In the genomic region with DNA sequence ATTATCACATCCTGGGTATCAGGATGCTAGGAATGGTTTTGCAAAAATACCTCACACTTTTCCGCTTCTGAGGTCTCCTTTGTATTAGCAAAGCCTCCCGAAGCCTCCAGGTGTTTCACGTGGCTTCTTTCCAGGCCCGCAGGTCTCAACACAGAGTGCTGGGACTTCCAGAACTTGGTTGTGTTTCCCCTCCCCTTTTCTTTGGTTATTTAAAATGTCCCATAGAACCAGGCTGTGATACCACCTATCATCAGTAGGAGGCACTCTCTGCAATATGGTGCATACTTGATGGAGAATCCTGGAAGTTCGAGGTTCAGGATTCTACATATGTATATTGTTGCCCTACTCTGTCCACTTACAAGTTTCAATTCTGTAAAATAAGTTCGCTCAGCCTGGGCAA, we compare ENCODE assay signal across 17 cellular contexts. TPM values are rescaled to one million over a fixed set of nuclear protein-coding genes. Genes with fewer than 3 reads are reported as not detected.
DNase-seq lines count a peak whose midpoint lies in the region; ATAC-seq and TF ChIP-seq lines count a peak whose summit lies in the region.
"Had no signal": no experiment of that assay in that cellular context is flagged by ENCODE, and none has a peak within 500 bp of the region (broad histone marks: within the 10 kb centered on the region; RNA-seq: fewer than 3 reads in every experiment).

No MANE protein-coding gene starts in this region.

- H3K9ac ChIP-seq in neuronal stem cell (ENCODE audit: low read depth, low read length, poor library complexity): no peak overlapping the region

- no peak for DNase-seq in AG09309 (ENCODE audit: low read depth)
- DNase-seq in GM23338 (ENCODE audit: low spot score): peak; percentile 42
- DNase-seq in astrocyte of the spinal cord (ENCODE audit: low read depth, low spot score): no peak
- DNase-seq in hepatocyte (ENCODE audit: low spot score): no peak
- DNase-seq in A172 (ENCODE audit: low spot score): no peak
- DNase-seq in aorta: no peak
- DNase-seq in neuronal stem cell (ENCODE audit: low spot score): no peak
- no peak for DNase-seq in T-helper 1 cell
- DNase-seq: activated CD4-positive, alpha-beta T cell treated with anti-CD3 and anti-CD28 coated beads for 36 hours; activated naive CD8-positive, alpha-beta T cell treated with anti-CD3 and anti-CD28 coated beads, Interleukin-2, amount 10 ng/mL, durations not matched to agents 7 days and 5 days; midbrain; NCI-H1417 treated with DMSO at 0.1 percent for 48 hours; testis had no signal

- H3K9me3 Mint-ChIP-seq in GM23338: no peaks in the 10 kb centered on the region
- H3K9me3 Mint-ChIP-seq: activated naive CD8-positive, alpha-beta T cell treated with anti-CD3 and anti-CD28 coated beads, Interleukin-2, amount 10 ng/mL, durations not matched to agents 7 days and 5 days; T-helper 1 cell treated with Interleukin-12 subunit alpha and Interleukin-12 subunit beta and Interleukin-4 antibody, amounts not matched to agents 30 μg/mL and 1 μg/mL, for 36 hours had no signal

- H3K4me3 ChIP-seq in AG09309 (ENCODE audit: control insufficient read depth, low read depth, low read length): no peak overlapping the region
- no peak overlapping the region for H3K4me3 ChIP-seq in GM23338
- H3K4me3 ChIP-seq in astrocyte of the spinal cord (ENCODE audit: low read depth, low read length): no peak overlapping the region
- no peak overlapping the region for H3K4me3 ChIP-seq in hepatocyte
- no peak overlapping the region for H3K4me3 ChIP-seq in aorta (ENCODE audit: low read length in 2 of 2)
- no peak overlapping the region for H3K4me3 ChIP-seq in neuronal stem cell (ENCODE audit: low read length in 2 of 2)
- H3K4me3 ChIP-seq: coronary artery, testis had no signal

- H2BK12ac ChIP-seq in neuronal stem cell (ENCODE audit: low read length): no peak overlapping the region

- H3K9me2 ChIP-seq in GM23338 (ENCODE audit: insufficient read depth) (no peaks in the 10 kb centered on the region), hepatocyte (replicated peaks; ENCODE audit: insufficient read depth) (no peaks in the 10 kb centered on the region)

- no peaks in the 10 kb centered on the region for H3K27me3 ChIP-seq in GM23338 (ENCODE audit: insufficient read depth)
- no peaks in the 10 kb centered on the region for H3K27me3 ChIP-seq in hepatocyte
- no peaks in the 10 kb centered on the region for H3K27me3 ChIP-seq in aorta (ENCODE audit: control insufficient read depth in 1 of 2, insufficient read depth in 2 of 2, low read length in 1 of 2)
- H3K27me3 ChIP-seq in neuronal stem cell (ENCODE audit: control insufficient read depth in 3 of 3, insufficient read depth in 3 of 3, low read depth in 1 of 3, low read length in 3 of 3): no peaks in the 10 kb centered on the region
- H3K27me3 ChIP-seq: testis had no signal

- H4K20me1 ChIP-seq in GM23338 (replicated peaks; ENCODE audit: insufficient read depth) (no peaks in the 10 kb centered on the region), hepatocyte (ENCODE audit: insufficient read depth, poor library complexity, severe bottlenecking) (no peaks in the 10 kb centered on the region)

- no peak overlapping the region for H4K8ac ChIP-seq in neuronal stem cell (ENCODE audit: low read depth, low read length)

- no peak overlapping the region for H4K91ac ChIP-seq in neuronal stem cell (ENCODE audit: low read depth, low read length, poor library complexity)

- no peak overlapping the region for H3K4ac ChIP-seq in neuronal stem cell (ENCODE audit: low read length)

- in situ Hi-C loops in astrocyte of the spinal cord (cut with HindIII; ENCODE audit: low sequenced_read_pairs): no loop called here

- WGBS in hepatocyte (ENCODE audit: low lambda C conversion rate, missing lambda C conversion rate): 97% methylated on average over 6 of the region's 6 CpGs
- WGBS in aorta, 2 donors: 93% methylated on average over 6 of the region's 6 CpGs
- no CpG with 5 or more reads among the region's 6 CpGs for WGBS in neuronal stem cell (ENCODE audit: extremely low coverage in 2 of 2, insufficient read length in 2 of 2, insufficient replicate concordance in 1 of 2), 2 donors

- H3K36me3 ChIP-seq in GM23338 (ENCODE audit: insufficient read depth): no peaks in the 10 kb centered on the region
- H3K36me3 ChIP-seq in hepatocyte (replicated peaks; ENCODE audit: insufficient read depth, low read depth): no peaks in the 10 kb centered on the region
- H3K36me3 ChIP-seq in aorta (ENCODE audit: control insufficient read depth in 1 of 2, insufficient read depth in 2 of 2, low read length in 1 of 2): no peaks in the 10 kb centered on the region
- no peaks in the 10 kb centered on the region for H3K36me3 ChIP-seq in neuronal stem cell (replicated peaks in 1 of 2; ENCODE audit: control insufficient read depth in 2 of 2, insufficient read depth in 2 of 2, low read length in 2 of 2)

- intact Hi-C loops in aorta (cut with DNase I): no loop called here

- ATAC-seq in GM23338 (no peak), aorta (ENCODE audit: low FRiP score) (no peak)
- ATAC-seq: activated CD4-positive, alpha-beta T cell treated with anti-CD3 and anti-CD28 coated beads for 36 hours; Panc1 had no signal

- H2AFZ ChIP-seq in GM23338: no peak overlapping the region
- no peak overlapping the region for H2AFZ ChIP-seq in hepatocyte
- no peak overlapping the region for H2AFZ ChIP-seq in neuronal stem cell (ENCODE audit: low read length)

- peak; percentile 19 for TF ChIP-seq CTCF in AG09309 (IDR thresholded peaks at IDR 0.05; ENCODE audit: control insufficient read depth, insufficient read depth, low read depth, low read length, missing control alignments)
- TF ChIP-seq CTCF in GM23338 (conservative IDR thresholded peaks at IDR 0.05; ENCODE audit: low read depth in 2 of 2): peak; percentile 43 to 60
- peak; percentile 14 for TF ChIP-seq CTCF in astrocyte of the spinal cord (IDR thresholded peaks at IDR 0.05; ENCODE audit: low read depth, low read length)
- TF ChIP-seq CTCF in hepatocyte (IDR thresholded peaks at IDR 0.05; ENCODE audit: poor library complexity): no peak

- no peaks in the 10 kb centered on the region for H3F3A ChIP-seq in GM23338 (replicated peaks; ENCODE audit: low read depth)

- no peak overlapping the region for H3K4me3 Mint-ChIP-seq in GM23338
- H3K4me3 Mint-ChIP-seq: activated CD4-positive, alpha-beta T cell treated with anti-CD3 and anti-CD28 coated beads for 36 hours; activated naive CD8-positive, alpha-beta T cell treated with anti-CD3 and anti-CD28 coated beads, Interleukin-2, amount 10 ng/mL, durations not matched to agents 7 days and 5 days; T-helper 1 cell treated with Interleukin-12 subunit alpha and Interleukin-12 subunit beta and Interleukin-4 antibody, amounts not matched to agents 30 μg/mL and 1 μg/mL, for 36 hours had no signal

- no peak overlapping the region for H2AK5ac ChIP-seq in neuronal stem cell (ENCODE audit: low read depth, low read length)

- no peak overlapping the region for H3K4me2 ChIP-seq in GM23338
- H3K4me2 ChIP-seq in hepatocyte: peak overlapping the region; percentile 50
- H3K4me2 ChIP-seq in neuronal stem cell (ENCODE audit: insufficient read depth, low read length, poor library complexity, severe bottlenecking): no peak overlapping the region

- H3K27ac ChIP-seq in GM23338 (ENCODE audit: low read depth) (no peak overlapping the region), hepatocyte (peak overlapping the region; percentile 32), aorta (ENCODE audit: low read depth in 1 of 2, low read length in 2 of 2) (no peak overlapping the region), neuronal stem cell (replicated peaks; ENCODE audit: low read length) (no peak overlapping the region)
- H3K27ac ChIP-seq: coronary artery, testis had no signal

- H3K79me1 ChIP-seq in neuronal stem cell (ENCODE audit: low read depth, low read length): no peaks in the 10 kb centered on the region

- H3K27ac Mint-ChIP-seq in GM23338: no peak overlapping the region
- H3K27ac Mint-ChIP-seq: activated CD4-positive, alpha-beta T cell treated with anti-CD3 and anti-CD28 coated beads for 36 hours; activated naive CD8-positive, alpha-beta T cell treated with anti-CD3 and anti-CD28 coated beads, Interleukin-2, amount 10 ng/mL, durations not matched to agents 7 days and 5 days; T-helper 1 cell treated with Interleukin-12 subunit alpha and Interleukin-12 subunit beta and Interleukin-4 antibody, amounts not matched to agents 30 μg/mL and 1 μg/mL, for 36 hours had no signal

- H3K79me2 ChIP-seq in GM23338 (replicated peaks; ENCODE audit: insufficient read depth) (no peaks in the 10 kb centered on the region), hepatocyte (no peaks in the 10 kb centered on the region)

- H2BK5ac ChIP-seq in neuronal stem cell (ENCODE audit: low read length): no peak overlapping the region

- no peaks in the 10 kb centered on the region for H3K36me3 Mint-ChIP-seq in GM23338 (ENCODE audit: low read depth)
- H3K36me3 Mint-ChIP-seq: activated naive CD8-positive, alpha-beta T cell treated with anti-CD3 and anti-CD28 coated beads, Interleukin-2, amount 10 ng/mL, durations not matched to agents 7 days and 5 days had no signal

- peaks cover 16% of the 10 kb centered on the region for H3K4me1 Mint-ChIP-seq in GM23338
- H3K4me1 Mint-ChIP-seq: activated CD4-positive, alpha-beta T cell treated with anti-CD3 and anti-CD28 coated beads for 36 hours; activated naive CD8-positive, alpha-beta T cell treated with anti-CD3 and anti-CD28 coated beads, Interleukin-2, amount 10 ng/mL, durations not matched to agents 7 days and 5 days had no signal

- peaks cover 6% of the 10 kb centered on the region for H3K4me1 ChIP-seq in GM23338 (ENCODE audit: insufficient read depth)
- H3K4me1 ChIP-seq in hepatocyte (ENCODE audit: insufficient read depth): peaks cover 5% of the 10 kb centered on the region
- H3K4me1 ChIP-seq in aorta (ENCODE audit: control insufficient read depth in 1 of 2, insufficient read depth in 2 of 2, low read length in 2 of 2): no peaks in the 10 kb centered on the region
- H3K4me1 ChIP-seq in neuronal stem cell (ENCODE audit: control insufficient read depth in 2 of 2, insufficient read depth in 1 of 2, low read depth in 1 of 2, low read length in 2 of 2): peaks cover 2% of the 10 kb centered on the region in 2 donors
- H3K4me1 ChIP-seq: testis had no signal

- peaks cover 3% of the 10 kb centered on the region for H3K27me3 Mint-ChIP-seq in GM23338 (ENCODE audit: insufficient read depth, low read depth, poor library complexity)

- no peak overlapping the region for H3K14ac ChIP-seq in neuronal stem cell (ENCODE audit: low read length)

- H3K18ac ChIP-seq in neuronal stem cell (ENCODE audit: low read length): no peak overlapping the region

- no peak overlapping the region for H2BK15ac ChIP-seq in neuronal stem cell (ENCODE audit: low read length)

- H2BK120ac ChIP-seq in neuronal stem cell (ENCODE audit: low read depth, low read length): no peak overlapping the region

- no peak overlapping the region for H3K23ac ChIP-seq in neuronal stem cell (ENCODE audit: low read depth, low read length, poor library complexity)

- no peaks in the 10 kb centered on the region for H3K9me3 ChIP-seq in hepatocyte (ENCODE audit: low read depth)
- H3K9me3 ChIP-seq in aorta (ENCODE audit: control insufficient read depth, low read length): no peaks in the 10 kb centered on the region
- no peaks in the 10 kb centered on the region for H3K9me3 ChIP-seq in neuronal stem cell (replicated peaks in 1 of 2; ENCODE audit: control insufficient read depth in 2 of 2, insufficient read depth in 1 of 2, low read depth in 1 of 2, low read length in 2 of 2)
- H3K9me3 ChIP-seq: testis had no signal

RNA-seq across cellular contexts. Expression of a gene that starts 28.8 kb away (rescaled TPM):
- 2.1 and 2.3 TPM in 2 replicates for total RNA-seq in GM23338 (2014; rRNA removed; shearing (Covaris generic))
- polyA plus RNA-seq in GM23338 (2016; fragmentation: Nextera tagmentation; extraction: Ambion mirVana) (2.1 and 2.9 TPM in 2 replicates), hepatocyte (6.8 and 7.2 TPM in 2 replicates), aorta (1 to 10 TPM in 1 of 2 donors, not detected in 1; 4.3 TPM)
- total RNA-seq in hepatocyte (6.0 and 12.2 TPM in 2 replicates), aorta (under 1 TPM in 1 of 2 donors, not detected in 1; 0.49 TPM)
- total RNA-seq in A172 (2014; rRNA removed; shearing (Covaris generic)): not detected in 2 replicates
- 0.24 TPM for polyA plus RNA-seq in neuronal stem cell (2013, experiment 1 of 2)
- 0.47 TPM for polyA plus RNA-seq in neuronal stem cell (2013, experiment 2 of 2)
- total RNA-seq: activated CD4-positive, alpha-beta T cell treated with anti-CD3 and anti-CD28 coated beads for 36 hours; activated naive CD8-positive, alpha-beta T cell treated with anti-CD3 and anti-CD28 coated beads, Interleukin-2, amount 10 ng/mL, durations not matched to agents 7 days and 5 days; fibroblast of villous mesenchyme had no signal
